Comparison of ENCODE assay signal across 1 cellular context in genomic region chr2:26521054-26521912, GRCh38.
TF ChIP-seq lines count a peak whose summit lies in the region.

No MANE protein-coding gene starts in this region.

TF ChIP-seq in K562, 482 proteins besides CTCF, POLR2A, EP300 and RAD21 (continued from another document):
- TF ChIP-seq ARID4B (CRISPR knock-in tag; IDR thresholded peaks at IDR 0.05) (no peak), FOXK2 (conservative IDR thresholded peaks at IDR 0.05 in 1 of 2, IDR thresholded peaks at IDR 0.05 in 1 of 2; ENCODE audit: low read depth in 2 of 2) (no peak), NFE2L1 (tag; IDR thresholded peaks at IDR 0.05; ENCODE audit: borderline replicate concordance, low read depth) (no peak), RB1 (IDR thresholded peaks at IDR 0.05; ENCODE audit: low read depth) (0 out of 2 replicates have a peak, but pooled peaks have one; percentile 20), DEAF1 (CRISPR knock-in tag; IDR thresholded peaks at IDR 0.05) (peak; percentile 51; the same call in 1 of the 2 replicates), BHLHE40 (IDR thresholded peaks at IDR 0.05; ENCODE audit: low read length) (0 out of 2 replicates have a peak, but pooled peaks have one; percentile 10), ZC3H8 (IDR thresholded peaks at IDR 0.05) (no peak), CHD1 (IDR thresholded peaks at IDR 0.05; ENCODE audit: low read length) (no peak), HES1 (IDR thresholded peaks at IDR 0.05; ENCODE audit: low read depth) (no peak), EGR1 (conservative IDR thresholded peaks at IDR 0.05) (no peak), CCNT2 (IDR thresholded peaks at IDR 0.05; ENCODE audit: borderline replicate concordance, extremely low read depth, insufficient read length, low read depth, low read length) (no peak), GTF2A2 (tag; IDR thresholded peaks at IDR 0.05) (no peak), HDAC1 (IDR thresholded peaks at IDR 0.05) (no peak)
